ENCODE assay signal across 35 cellular contexts in the genomic region with DNA sequence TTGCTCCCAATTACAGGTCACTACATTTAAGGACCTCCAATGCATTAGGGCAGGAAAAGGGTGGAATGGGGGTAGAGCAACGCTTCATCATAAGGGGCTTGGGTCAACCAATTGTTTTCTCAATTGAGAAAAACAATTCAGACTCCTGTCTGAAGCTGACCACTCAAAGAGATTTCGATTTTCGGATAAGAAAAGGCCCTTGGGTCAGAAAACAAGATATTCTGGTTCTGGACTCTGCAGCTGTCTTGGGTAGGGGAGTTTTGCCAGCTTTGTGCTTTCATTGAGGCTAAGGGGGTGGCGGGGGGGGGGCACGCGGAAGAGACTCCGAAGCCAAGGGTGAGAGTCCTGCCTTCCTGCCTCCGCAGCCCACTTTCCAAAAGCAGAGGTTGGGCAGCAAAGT. TPM values are rescaled to one million over a fixed set of nuclear protein-coding genes. Genes with fewer than 3 reads are reported as not detected.
"Had no signal": no experiment of that assay in that cellular context is flagged by ENCODE, and none has a peak within 500 bp of the region (broad histone marks: within the 10 kb centered on the region; RNA-seq: fewer than 3 reads in every experiment).

No MANE protein-coding gene starts in this region.

- FAIRE-seq: astrocyte, TTC549 had no signal

- H3K9me3 ChIP-seq: adrenal gland had no signal

- H3K36me3 ChIP-seq: adrenal gland had no signal

- H3K4me1 ChIP-seq: adrenal gland had no signal

- H3K27ac ChIP-seq: adrenal gland, VCaP had no signal

- ATAC-seq: activated CD8-positive, alpha-beta T cell treated with anti-CD3 and anti-CD28 coated beads for 36 hours; activated naive CD4-positive, alpha-beta T cell treated with anti-CD3 and anti-CD28 coated beads, Interleukin-2, amount 50 U/mL, for 72 hours; activated T-cell treated with anti-CD3 and anti-CD28 coated beads, Interleukin-2, amount 50 U/mL, for 4 hours; activated T-cell treated with anti-CD3 and anti-CD28 coated beads, Interleukin-2, amount 50 U/mL, for 72 hours; activated T-helper 17 cell treated with anti-CD3 and anti-CD28 coated beads, Interleukin-2, amount 50 U/mL, for 72 hours; T-cell; T-helper 17 cell had no signal

- DNase-seq: activated B cell treated with CpG ODN at 0.5 μM for 24 hours; activated CD4-positive, alpha-beta memory T cell treated with anti-CD3 and anti-CD28 coated beads for 36 hours; activated CD4-positive, alpha-beta T cell treated with anti-CD3 and anti-CD28 coated beads for 4 hours; activated CD4-positive, alpha-beta T cell treated with anti-CD3 and anti-CD28 coated beads, Interleukin-2, amount 10 ng/mL, durations not matched to agents 24 days and 14 days; activated CD4-positive, alpha-beta T cell treated with anti-CD3 and anti-CD28 coated beads, Interleukin-2, amount 50 U/mL, for 1 hour; activated CD4-positive, alpha-beta T cell treated with anti-CD3 and anti-CD28 coated beads, Interleukin-2, amount 50 U/mL, for 4 hours; activated CD4-positive, CD25-positive, alpha-beta regulatory T cell treated with anti-CD3 and anti-CD28 coated beads, Interleukin-2, amount 50 U/mL, for 72 hours; activated CD8-positive, alpha-beta memory T cell treated with anti-CD3 and anti-CD28 coated beads, Interleukin-2, amount 50 U/mL, for 4 hours; activated CD8-positive, alpha-beta T cell treated with anti-CD3 and anti-CD28 coated beads for 36 hours; activated effector memory CD4-positive, alpha-beta T cell treated with anti-CD3 and anti-CD28 coated beads, Interleukin-2, amount 50 U/mL, for 16 hours; activated gamma-delta T cell treated with Interleukin-2 at 50 U/mL for 16 hours; activated naive CD4-positive, alpha-beta T cell; activated naive CD4-positive, alpha-beta T cell treated with anti-CD3 and anti-CD28 coated beads for 36 hours; activated naive CD4-positive, alpha-beta T cell treated with anti-CD3 and anti-CD28 coated beads, Interleukin-2, amount 50 U/mL, for 16 hours; activated naive CD8-positive, alpha-beta T cell treated with anti-CD3 and anti-CD28 coated beads for 36 hours; activated T-cell treated with anti-CD3 and anti-CD28 coated beads for 4 hours; activated T-cell treated with anti-CD3 and anti-CD28 coated beads, Interleukin-2, amount 50 U/mL, for 1 hour; activated T-cell treated with anti-CD3 and anti-CD28 coated beads, Interleukin-2, amount 50 U/mL, for 4 hours; activated T-cell treated with anti-CD3 and anti-CD28 coated beads, Interleukin-2, amount 50 U/mL, for 72 hours; adrenal gland; amniotic stem cell; aorta; central memory CD4-positive, alpha-beta T cell; T-cell; T-helper 17 cell; T-helper 9 cell had no signal

- H3K27me3 ChIP-seq: adrenal gland had no signal

RNA-seq across cellular contexts. Expression of a gene that starts 4.8 kb away (rescaled TPM):
- total RNA-seq: activated B cell treated with CpG ODN at 0.5 μM for 24 hours; activated CD4-positive, alpha-beta memory T cell treated with anti-CD3 and anti-CD28 coated beads for 36 hours; activated CD4-positive, alpha-beta T cell treated with anti-CD3 and anti-CD28 coated beads, Interleukin-2, amount 10 ng/mL, durations not matched to agents 24 days and 14 days; activated CD8-positive, alpha-beta memory T cell treated with anti-CD3 and anti-CD28 coated beads for 36 hours; activated CD8-positive, alpha-beta T cell treated with anti-CD3 and anti-CD28 coated beads for 36 hours; activated naive CD4-positive, alpha-beta T cell treated with anti-CD3 and anti-CD28 coated beads for 36 hours; activated naive CD4-positive, alpha-beta T cell treated with anti-CD3 and anti-CD28 coated beads, Interleukin-2, amount 50 U/mL, for 72 hours; activated naive CD8-positive, alpha-beta T cell treated with anti-CD3 and anti-CD28 coated beads for 36 hours; activated T-cell treated with anti-CD3 and anti-CD28 coated beads, Interleukin-2, amount 50 U/mL, for 4 hours; activated T-helper 1 cell treated with anti-CD3 and anti-CD28 coated beads, Interleukin-12 subunit alpha, Interleukin-12 subunit beta, Interleukin-2, Interleukin-4 antibody, amounts not matched to agents 30 ng/mL and 10 ng/mL and 1 ng/mL, durations not matched to agents 14 hours and 24 hours and 36 hours; activated T-helper 17 cell treated with anti-CD3 and anti-CD28 coated beads, Interleukin-2, amount 50 U/mL, for 72 hours; astrocyte; cardiac septum; T-cell; T-helper 1 cell treated with Interleukin-12 subunit alpha and Interleukin-12 subunit beta and Interleukin-4 antibody, amounts not matched to agents 30 ng/mL and 1 ng/mL, for 36 hours; T-helper 17 cell had no signal
